ENCODE assay signal across 13 cellular contexts in genomic region chr2:151886235-151886634, GRCh38. TPM values are rescaled to one million over a fixed set of nuclear protein-coding genes. Genes with fewer than 3 reads are reported as not detected.
DNase-seq lines count a peak whose midpoint lies in the region; ATAC-seq and TF ChIP-seq lines count a peak whose summit lies in the region.
"Had no signal": no experiment of that assay in that cellular context is flagged by ENCODE, and none has a peak within 500 bp of the region (broad histone marks: within the 10 kb centered on the region; RNA-seq: fewer than 3 reads in every experiment).

No MANE protein-coding gene starts in this region.

- H3K27me3 ChIP-seq in upper lobe of left lung, result no peaks in the 10 kb centered on the region

- no peak for TF ChIP-seq POLR2A in upper lobe of left lung (IDR thresholded peaks at IDR 0.05)

- WGBS in upper lobe of left lung, 2 donors, result 71 to 75% methylated on average over 1 of the region's 1 CpG

- peak; percentile 34 to 66 for ATAC-seq in upper lobe of left lung (ENCODE audit: low FRiP score in 2 of 2)
- ATAC-seq in GM19035 (IDR thresholded peaks at IDR 0.05; ENCODE audit: unreplicated experiment), result no peak
- ATAC-seq: Panc1 had no signal

- H3K4me3 ChIP-seq in fibroblast of pulmonary artery (replicated peaks; ENCODE audit: low read depth, low read length) (no peak overlapping the region), upper lobe of left lung (no peak overlapping the region)

- H3K4me1 ChIP-seq in upper lobe of left lung, result peaks cover 0 to 5% (median 1%) of the 10 kb centered on the region in 4 donors

- DNase-seq in NOMO-1 (lab: John Stamatoyannopoulos, UW; ENCODE audit: unreplicated experiment in 2 of 2) (peak; percentile 4 to 56), NOMO-1 treated with dmso at 0.1 percent for 144 hours (lab: John Stamatoyannopoulos, UW; ENCODE audit: unreplicated experiment) (no peak), OCI-M1 (lab: John Stamatoyannopoulos, UW) (peak; percentile 18), fibroblast of pulmonary artery (ENCODE audit: low read depth) (peak; percentile 1), upper lobe of left lung (peak in 1 of 2 donors; percentile 58), RWPE1 (ENCODE audit: low spot score) (no peak), NCI-H748 (lab: John Stamatoyannopoulos, UW; ENCODE audit: unreplicated experiment) (no peak)
- DNase-seq: activated CD4-positive, alpha-beta T cell treated with anti-CD3 and anti-CD28 coated beads for 4 hours; activated T-cell treated with anti-CD3 and anti-CD28 coated beads, Interleukin-2, amount 50 U/mL, for 48 hours; mesendoderm; T-helper 2 cell had no signal

- peak in 2 of 4 donors; percentile 43 to 90 for TF ChIP-seq EP300 in upper lobe of left lung (IDR thresholded peaks at IDR 0.05)

- CTCF ChIA-PET in RWPE1 (lab: Yijun Ruan, JAX), result interaction anchor here (0.7 to 1.0 kb wide), 2 partner anchors 14 to 45 kb away, joined by 3 to 4 read pairs; no protein-coding TSS in a partner anchor

- no peaks in the 10 kb centered on the region for H3K9me3 ChIP-seq in upper lobe of left lung

- TF ChIP-seq CTCF in fibroblast of pulmonary artery (IDR thresholded peaks at IDR 0.05; ENCODE audit: low read length, missing control alignments) (no peak), upper lobe of left lung (IDR thresholded peaks at IDR 0.05) (no peak), RWPE1 (conservative IDR thresholded peaks at IDR 0.05; ENCODE audit: low read depth) (no peak)

- H3K27ac ChIP-seq in upper lobe of left lung (peak overlapping the region in 1 of 4 donors; percentile 3), RWPE1 (no peak overlapping the region)

- POLR2A ChIA-PET in RWPE1 (lab: Yijun Ruan, JAX; ENCODE audit: low non-redundant PET), result no interaction called here

- no peaks in the 10 kb centered on the region for H3K36me3 ChIP-seq in upper lobe of left lung

RNA-seq across cellular contexts. Expression of gene ARL5A, which starts 58.0 kb away (rescaled TPM):
- 10 to 100 TPM; 52.4 to 76.8 (median 54.9) TPM for total RNA-seq in upper lobe of left lung

Comparison
In these comparisons a context has a peak if more than half of its experiments do, and no peak if none do; other contexts are left out.
1. DNase-seq: peak in NOMO-1 (2 of 2), OCI-M1 (single experiment) and fibroblast of pulmonary artery (single experiment); none in NOMO-1 treated with dmso at 0.1 percent for 144 hours (single experiment), RWPE1 (single experiment) and NCI-H748 (single experiment).